In the genomic region with DNA sequence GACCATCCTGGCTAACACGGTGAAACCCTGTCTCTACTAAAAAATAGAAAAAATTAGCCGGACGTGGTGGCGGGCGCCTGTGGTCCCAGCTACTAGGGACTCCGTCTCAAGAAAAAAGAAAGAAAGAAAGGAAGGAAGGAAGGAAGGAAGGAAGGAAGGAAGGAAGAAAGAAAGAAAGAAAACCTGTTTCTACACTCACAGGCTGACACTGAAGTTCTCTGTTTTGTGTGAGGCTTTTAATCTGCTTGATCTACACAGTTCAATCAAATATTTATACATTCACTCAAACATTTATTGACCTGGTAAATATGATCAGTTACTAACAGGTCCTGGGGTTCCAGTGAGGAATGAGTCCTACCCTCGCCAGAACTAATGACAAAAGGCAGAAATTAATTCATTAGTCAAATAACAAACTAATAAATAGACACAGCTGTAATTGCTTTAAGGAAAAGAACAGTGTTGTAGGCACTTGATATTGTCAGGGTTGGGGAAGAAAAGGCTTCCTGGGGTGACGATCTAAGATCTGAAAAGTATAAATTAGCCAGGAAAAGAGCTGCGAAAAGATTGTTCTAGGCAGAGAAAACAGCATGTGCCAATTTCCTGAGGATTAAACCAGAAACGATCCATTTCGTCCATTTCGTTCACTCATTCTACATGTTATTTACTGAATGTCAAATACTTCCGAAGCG, we compare ENCODE assay signal across 8 cellular contexts. TPM values are rescaled to one million over a fixed set of nuclear protein-coding genes. Genes with fewer than 3 reads are reported as not detected.
A peak's percentile ranks its signal among the peaks of the same experiment; 100 is the strongest.
DNase-seq lines count a peak whose midpoint lies in the region; ATAC-seq and TF ChIP-seq lines count a peak whose summit lies in the region.

No MANE protein-coding gene starts in this region.

- intact Hi-C loops in HCT116 (cut with micrococcal nuclease), result loop anchor here (2.0 to 5.0 kb wide), 2 partner anchors 25 to 39 kb away; no protein-coding TSS in a partner anchor

- H3K9ac ChIP-seq in HCT116 (ENCODE audit: low read length), result peak overlapping the region; percentile 53

- H3K9me3 ChIP-seq in HCT116 (ENCODE audit: control insufficient read depth in 1 of 2, insufficient read depth in 1 of 2, low read depth in 1 of 2, low read length in 2 of 2), result no peaks in the 10 kb centered on the region

- H4K20me1 ChIP-seq in HCT116 (ENCODE audit: insufficient read depth), result peaks cover 20% of the 10 kb centered on the region

- TF ChIP-seq CTCF in HCT116 (IDR thresholded peaks at IDR 0.05 in 2 of 3, conservative IDR thresholded peaks at IDR 0.05 in 1 of 3; ENCODE audit: borderline replicate concordance in 1 of 3, insufficient read depth in 1 of 3, low read depth in 2 of 3, low read length in 2 of 3), result no peak
- TF ChIP-seq CTCF in WI38 (IDR thresholded peaks at IDR 0.05; ENCODE audit: low read depth, low read length), result no peak
- no peak for TF ChIP-seq CTCF in foreskin keratinocyte (conservative IDR thresholded peaks at IDR 0.05)

- H3K4me3 ChIP-seq in HCT116 (replicated peaks in 1 of 2; ENCODE audit: low read depth in 1 of 2, low read length in 2 of 2), result peak overlapping the region; percentile 31 to 36
- peak overlapping the region; percentile 51 for H3K4me3 ChIP-seq in WI38 (ENCODE audit: low read depth, low read length)
- H3K4me3 ChIP-seq in skin epidermis, result peak overlapping the region; percentile 12 to 99 (median 49)

- H3K4me1 ChIP-seq in HCT116 (ENCODE audit: control insufficient read depth in 1 of 2, insufficient read depth in 2 of 2, low read length in 2 of 2) (peaks cover 16 to 44% of the 10 kb centered on the region in 2 experiments), foreskin keratinocyte (peaks cover 9% of the 10 kb centered on the region)

- TF ChIP-seq RAD21 in HCT116 (IDR thresholded peaks at IDR 0.05; ENCODE audit: low read depth), result no peak

- peaks cover 77% of the 10 kb centered on the region for H3K79me2 ChIP-seq in HCT116 (ENCODE audit: insufficient read depth, low read length)

- peak overlapping the region; percentile 98 for H3K4me2 ChIP-seq in HCT116 (ENCODE audit: low read length)

- ATAC-seq in HCT116, result no peak
- ATAC-seq in foreskin keratinocyte, result no peak
- ATAC-seq in HG02623 (IDR thresholded peaks at IDR 0.05; ENCODE audit: unreplicated experiment), result no peak
- no peak for ATAC-seq in HG03354 (IDR thresholded peaks at IDR 0.05; ENCODE audit: poor library complexity, severe bottlenecking, unreplicated experiment)
- ATAC-seq in HG03460 (IDR thresholded peaks at IDR 0.05; ENCODE audit: unreplicated experiment), result no peak

- H3K9me2 ChIP-seq in HCT116 (ENCODE audit: insufficient read depth), result no peaks in the 10 kb centered on the region

- RAD21 ChIA-PET in HCT116 (lab: Charles Lee; ENCODE audit: low non-redundant PET in 1 of 2, low total read pairs in 2 of 2, uncharacterized antibody in 2 of 2, unreplicated experiment in 2 of 2), result no interaction called here

- CTCF ChIA-PET in HCT116 (lab: Charles Lee), result interaction anchor here (0.9 to 2.2 kb wide), 5 partner anchors 13 to 135 kb away, joined by 3 to 25 read pairs (median 4); no protein-coding TSS in a partner anchor

- H3K27ac ChIP-seq in HCT116 (ENCODE audit: low read depth, low read length) (peak overlapping the region; percentile 26), foreskin keratinocyte (peak overlapping the region; percentile 83), skin epidermis (peak overlapping the region in 20 of 21 experiments; percentile 35 to 89 (median 78))

- DNase-seq in HCT116 (ENCODE audit: low read depth, low spot score), result no peak
- DNase-seq in foreskin keratinocyte, result no peak
- no peak for DNase-seq in amniotic stem cell (lab: John Stamatoyannopoulos, UW)

- no TSS peak for BruUV-seq in HCT116 (replicated peaks; lab: Mats Ljungman, UMichigan)

- H2AFZ ChIP-seq in HCT116 (ENCODE audit: low read depth, low read length, poor library complexity, severe bottlenecking), result no peak overlapping the region

- TF ChIP-seq POLR2A in HCT116 (IDR thresholded peaks at IDR 0.05; ENCODE audit: borderline replicate concordance, extremely low read depth, insufficient read depth, insufficient read length), result no peak

- no peaks in the 10 kb centered on the region for H3K27me3 ChIP-seq in HCT116 (ENCODE audit: insufficient read depth, low read length)
- no peaks in the 10 kb centered on the region for H3K27me3 ChIP-seq in foreskin keratinocyte

- POLR2A ChIA-PET in HCT116 (lab: Charles Lee), result interaction anchor here (0.8 to 1.5 kb wide), 4 partner anchors 35 to 69 kb away, joined by 4 to 8 read pairs (median 6); a partner anchor contains a TSS

- H3K36me3 ChIP-seq in HCT116 (ENCODE audit: control insufficient read depth in 1 of 2, insufficient read depth in 2 of 2, low read length in 2 of 2), result peaks cover under 1 to 25% of the 10 kb centered on the region in 2 experiments; a peak in 3 of 4 replicates

TF ChIP-seq in HCT116, 20 proteins besides CTCF, POLR2A, EP300 and RAD21:
- no peak for TF ChIP-seq FOSL1 (IDR thresholded peaks at IDR 0.05; ENCODE audit: low read depth)
- no peak for TF ChIP-seq ZFX (IDR thresholded peaks at IDR 0.05)
- TF ChIP-seq EZH2 (IDR thresholded peaks at IDR 0.05), result no peak
- no peak for TF ChIP-seq CEBPB (IDR thresholded peaks at IDR 0.05; ENCODE audit: low read depth)
- no peak for TF ChIP-seq ELF1 (IDR thresholded peaks at IDR 0.05; ENCODE audit: borderline replicate concordance, low read depth)
- TF ChIP-seq EGR1 (IDR thresholded peaks at IDR 0.05; ENCODE audit: low read depth), result no peak
- no peak for TF ChIP-seq SRF (IDR thresholded peaks at IDR 0.05; ENCODE audit: low read depth)
- TF ChIP-seq, protein P1, sequence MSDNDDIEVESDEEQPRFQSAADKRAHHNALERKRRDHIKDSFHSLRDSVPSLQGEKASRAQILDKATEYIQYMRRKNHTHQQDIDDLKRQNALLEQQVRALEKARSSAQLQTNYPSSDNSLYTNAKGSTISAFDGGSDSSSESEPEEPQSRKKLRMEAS (IDR thresholded peaks at IDR 0.05), result no peak
- TF ChIP-seq, protein P2, sequence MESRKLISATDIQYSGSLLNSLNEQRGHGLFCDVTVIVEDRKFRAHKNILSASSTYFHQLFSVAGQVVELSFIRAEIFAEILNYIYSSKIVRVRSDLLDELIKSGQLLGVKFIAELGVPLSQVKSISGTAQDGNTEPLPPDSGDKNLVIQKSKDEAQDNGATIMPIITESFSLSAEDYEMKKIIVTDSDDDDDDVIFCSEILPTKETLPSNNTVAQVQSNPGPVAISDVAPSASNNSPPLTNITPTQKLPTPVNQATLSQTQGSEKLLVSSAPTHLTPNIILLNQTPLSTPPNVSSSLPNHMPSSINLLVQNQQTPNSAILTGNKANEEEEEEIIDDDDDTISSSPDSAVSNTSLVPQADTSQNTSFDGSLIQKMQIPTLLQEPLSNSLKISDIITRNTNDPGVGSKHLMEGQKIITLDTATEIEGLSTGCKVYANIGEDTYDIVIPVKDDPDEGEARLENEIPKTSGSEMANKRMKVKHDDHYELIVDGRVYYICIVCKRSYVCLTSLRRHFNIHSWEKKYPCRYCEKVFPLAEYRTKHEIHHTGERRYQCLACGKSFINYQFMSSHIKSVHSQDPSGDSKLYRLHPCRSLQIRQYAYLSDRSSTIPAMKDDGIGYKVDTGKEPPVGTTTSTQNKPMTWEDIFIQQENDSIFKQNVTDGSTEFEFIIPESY (IDR thresholded peaks at IDR 0.05; ENCODE audit: extremely low read depth, insufficient replicate concordance, low read length), result no peak
- no peak for TF ChIP-seq EZH2phosphoT487 (IDR thresholded peaks at IDR 0.05; ENCODE audit: borderline replicate concordance)
- TF ChIP-seq, protein P3, sequence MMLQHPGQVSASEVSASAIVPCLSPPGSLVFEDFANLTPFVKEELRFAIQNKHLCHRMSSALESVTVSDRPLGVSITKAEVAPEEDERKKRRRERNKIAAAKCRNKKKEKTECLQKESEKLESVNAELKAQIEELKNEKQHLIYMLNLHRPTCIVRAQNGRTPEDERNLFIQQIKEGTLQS (IDR thresholded peaks at IDR 0.05), result no peak

RNA-seq across cellular contexts. Expression of a gene that starts 0.8 kb away (rescaled TPM):
- total RNA-seq in HCT116 (2021; ENCODE audit: unreplicated experiment) (69.9 TPM), foreskin keratinocyte (35.5 and 41.6 TPM in 2 replicates)
- polyA plus RNA-seq in HCT116 (2012), result 31.9 and 32.2 TPM in 2 replicates
- 24.7 and 29.6 TPM in 2 replicates for polyA plus RNA-seq in foreskin keratinocyte

RNA-seq across cellular contexts. Expression of a gene that starts 1.3 kb away (rescaled TPM):
- 86.0 TPM for total RNA-seq in HCT116 (2021; ENCODE audit: unreplicated experiment)
- polyA plus RNA-seq in HCT116 (2012), result 78.9 and 84.1 TPM in 2 replicates
- 71.9 and 74.2 TPM in 2 replicates for total RNA-seq in foreskin keratinocyte
- 85.5 and 88.1 TPM in 2 replicates for polyA plus RNA-seq in foreskin keratinocyte

RNA-seq across cellular contexts. Expression of a gene that starts 56.0 kb away (rescaled TPM):
- total RNA-seq in HCT116 (2021; ENCODE audit: unreplicated experiment) (76.5 TPM), foreskin keratinocyte (88.9 and 93.0 TPM in 2 replicates)
- polyA plus RNA-seq in HCT116 (2012), result 75.7 and 76.0 TPM in 2 replicates
- 125 and 138 TPM in 2 replicates for polyA plus RNA-seq in foreskin keratinocyte

RNA-seq across cellular contexts. Expression of a gene that starts 58.3 kb away (rescaled TPM):
- total RNA-seq in HCT116 (2021; ENCODE audit: unreplicated experiment) (24.3 TPM), foreskin keratinocyte (10.0 and 10.9 TPM in 2 replicates)
- 22.9 and 27.3 TPM in 2 replicates for polyA plus RNA-seq in HCT116 (2012)
- 15.2 and 15.5 TPM in 2 replicates for polyA plus RNA-seq in foreskin keratinocyte

Comparison
In these comparisons a context has a peak if more than half of its experiments do, and no peak if none do; other contexts are left out.
1. H3K27ac ChIP-seq: peak in every context shown above with its lines; median percentile 83 in foreskin keratinocyte; 78 in skin epidermis; 26 in HCT116.